20 cellular contexts compared by ENCODE assay signal in the genomic region with DNA sequence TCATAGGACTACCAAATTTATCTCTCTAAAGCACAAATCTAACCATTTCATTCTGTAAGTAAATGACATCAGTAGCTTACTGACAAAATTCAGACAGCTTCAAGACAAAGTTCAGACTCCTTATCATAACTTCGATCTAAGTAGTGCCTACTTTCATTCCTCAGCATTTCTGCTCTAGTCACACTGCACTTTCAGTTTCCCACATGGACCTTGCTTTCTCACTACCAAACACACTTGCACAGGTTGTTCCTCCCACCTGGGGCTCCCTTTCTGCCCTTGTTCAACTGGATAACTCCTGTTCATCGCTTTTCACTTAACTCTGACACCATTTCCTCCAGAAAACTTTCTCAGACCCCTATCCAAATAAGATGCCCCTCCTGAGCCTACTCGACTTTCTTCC. TPM values are rescaled to one million over a fixed set of nuclear protein-coding genes. Genes with fewer than 3 reads are reported as not detected.
A peak's percentile ranks its signal among the peaks of the same experiment; 100 is the strongest.
DNase-seq lines count a peak whose midpoint lies in the region; ATAC-seq and TF ChIP-seq lines count a peak whose summit lies in the region.
"Had no signal": no experiment of that assay in that cellular context is flagged by ENCODE, and none has a peak within 500 bp of the region (broad histone marks: within the 10 kb centered on the region; RNA-seq: fewer than 3 reads in every experiment).

No MANE protein-coding gene starts in this region.

- in situ Hi-C loops in transverse colon (cut with MboI; ENCODE audit: low pct_ligation_motif_present in 1 of 4, low pct_unique_long_range_greater_than_20kb in 1 of 4, low sequenced_read_pairs in 3 of 4), result no loop called here

- TF ChIP-seq POLR2A in transverse colon (IDR thresholded peaks at IDR 0.05), result no peak

- H3K36me3 ChIP-seq in MM.1S (replicated peaks; ENCODE audit: insufficient read depth, low read length) (no peaks in the 10 kb centered on the region), mesodermal cell (ENCODE audit: control insufficient read depth, insufficient read depth, low read length) (no peaks in the 10 kb centered on the region), transverse colon (no peaks in the 10 kb centered on the region)
- H3K36me3 ChIP-seq: BLaER1, MG63 had no signal

- H3K4me2 ChIP-seq in MM.1S (ENCODE audit: low read depth, low read length), result peak overlapping the region; percentile 72
- H3K4me2 ChIP-seq: A549, BLaER1 had no signal

- H3K9me3 ChIP-seq in MM.1S (replicated peaks; ENCODE audit: insufficient read depth, low read length) (no peaks in the 10 kb centered on the region), mesodermal cell (ENCODE audit: control insufficient read depth, low read length) (no peaks in the 10 kb centered on the region), transverse colon (no peaks in the 10 kb centered on the region)
- H3K9me3 ChIP-seq: A549, BLaER1, MG63 had no signal

- peak overlapping the region; percentile 40 for H2AFZ ChIP-seq in MM.1S (ENCODE audit: low read length)

- no peaks in the 10 kb centered on the region for H4K20me1 ChIP-seq in MM.1S (ENCODE audit: insufficient read depth, low read length)
- H4K20me1 ChIP-seq: BLaER1 had no signal

- H3K4me3 ChIP-seq in MM.1S (ENCODE audit: low read length), result peak overlapping the region; percentile 14; the same call in 1 of the 2 replicates
- no peak overlapping the region for H3K4me3 ChIP-seq in mesodermal cell (ENCODE audit: extremely low read depth, insufficient read depth, low read length, poor library complexity, severe bottlenecking)
- H3K4me3 ChIP-seq in transverse colon, result no peak overlapping the region
- H3K4me3 ChIP-seq: A549, BLaER1, MG63 had no signal

- H3K9me2 ChIP-seq in MM.1S (replicated peaks; ENCODE audit: insufficient read depth, low read length), result no peaks in the 10 kb centered on the region

- intact Hi-C loops in transverse colon (cut with DNase I; ENCODE audit: low total_unique reads), result no loop called here
- intact Hi-C loops in left colon (cut with DNase I, micrococcal nuclease), result no loop called here

- WGBS in mesodermal cell (ENCODE audit: insufficient coverage in 2 of 2), 2 experiments, result 68 to 89% methylated on average over 3 of the region's 3 CpGs
- WGBS in transverse colon (ENCODE audit: low coverage in 1 of 2), 2 donors, result 69 to 72% methylated on average over 3 of the region's 3 CpGs

- H3K9ac ChIP-seq in MM.1S (ENCODE audit: low read length), result no peak overlapping the region
- H3K9ac ChIP-seq: BLaER1 had no signal

- no peaks in the 10 kb centered on the region for H3K79me2 ChIP-seq in MM.1S (ENCODE audit: low read length)

- 0 out of 2 replicates have a peak, but pooled peaks cover 4% of the 10 kb centered on the region for H3F3A ChIP-seq in MM.1S (ENCODE audit: insufficient read depth, low read length)

- peak; percentile 29 for DNase-seq in EH (ENCODE audit: low read depth)
- DNase-seq in MM.1S, result peak; percentile 80
- DNase-seq in ecto neural progenitor cell (ENCODE audit: low spot score), result no peak
- no peak for DNase-seq in transverse colon
- DNase-seq in occipital lobe (lab: John Stamatoyannopoulos, UW), result no peak
- DNase-seq in left colon, result no peak
- DNase-seq: Calu3; CD4-positive, alpha-beta memory T cell; DMS53; MG63; NCI-H1092; NCI-H2081; NCI-H446 treated with DMSO at 0.1 percent for 48 hours; NCI-H69; Right ventricle myocardium superior; T-cell had no signal

- TF ChIP-seq CTCF in MM.1S (IDR thresholded peaks at IDR 0.05; ENCODE audit: low read length), result no peak
- TF ChIP-seq CTCF in transverse colon (IDR thresholded peaks at IDR 0.05), result no peak

- H3K27me3 ChIP-seq in MM.1S (replicated peaks; ENCODE audit: insufficient read depth, low read length) (no peaks in the 10 kb centered on the region), transverse colon (no peaks in the 10 kb centered on the region)
- H3K27me3 ChIP-seq: BLaER1, MG63 had no signal

- H3K27ac ChIP-seq in MM.1S (ENCODE audit: low read length) (peak overlapping the region; percentile 7; the same call in 1 of the 2 replicates), mesodermal cell (ENCODE audit: low read depth, low read length, severe bottlenecking) (peak overlapping the region; percentile 16), transverse colon (no peak overlapping the region)
- H3K27ac ChIP-seq: A549, BLaER1 had no signal

- H3K4me1 ChIP-seq in MM.1S (ENCODE audit: low read length), result peaks cover 19% of the 10 kb centered on the region
- H3K4me1 ChIP-seq in mesodermal cell (ENCODE audit: control insufficient read depth, insufficient read depth, low read length, poor library complexity, severe bottlenecking), result no peaks in the 10 kb centered on the region
- H3K4me1 ChIP-seq in transverse colon, result no peaks in the 10 kb centered on the region
- H3K4me1 ChIP-seq: A549, BLaER1 had no signal

- no peak for TF ChIP-seq EP300 in transverse colon (IDR thresholded peaks at IDR 0.05; ENCODE audit: low read depth)

- ATAC-seq in GM19324 (IDR thresholded peaks at IDR 0.05; ENCODE audit: low FRiP score, unreplicated experiment), result peak; percentile 66
- ATAC-seq in left colon, result no peak
- ATAC-seq: A549, T-cell had no signal

RNA-seq across cellular contexts. Expression of a gene that starts 22.1 kb away (rescaled TPM):
- 14.9 TPM for polyA plus RNA-seq in mesodermal cell (2013, experiment 1 of 2)
- 17.1 TPM for polyA plus RNA-seq in mesodermal cell (2013, experiment 2 of 2)
- total RNA-seq in transverse colon (100 to 1,000 TPM in 1 of 4 donors, 1 to 10 TPM in 2, not detected in 1; 1.6 to 137 (median 2.7) TPM), occipital lobe (3.9 TPM), left colon (1 to 10 TPM; 1.6 to 5.8 TPM)
- polyA plus RNA-seq: CD4-positive, alpha-beta memory T cell had no signal

RNA-seq across cellular contexts. Expression of a gene that starts 24.1 kb away (rescaled TPM):
- 12.7 TPM for polyA plus RNA-seq in mesodermal cell (2013, experiment 1 of 2)
- polyA plus RNA-seq in mesodermal cell (2013, experiment 2 of 2), result 11.0 TPM
- total RNA-seq in transverse colon (1 to 10 TPM; 1.1 to 2.2 (median 1.6) TPM), occipital lobe (64.7 TPM), left colon (1 to 10 TPM in 1 of 2 donors, under 1 TPM in 1; 0.95 to 1.6 TPM)

Comparison
In these comparisons a context has a peak if more than half of its experiments do, and no peak if none do; other contexts are left out.
1. DNase-seq: peak in EH (single experiment) and MM.1S (single experiment); none in ecto neural progenitor cell (single experiment), transverse colon (single experiment), occipital lobe (single experiment) and left colon (0 of 2).
2. H3K27ac ChIP-seq: peak in MM.1S (single experiment) and mesodermal cell (single experiment); none in transverse colon (0 of 4).
3. RNA of a gene that starts 24.1 kb away (total RNA-seq): 64.7 TPM in occipital lobe (single experiment); 1.1 to 2.2 TPM in transverse colon and 0.95 to 1.6 TPM in left colon; every median in the first group is over 10 times any median in the second.